ENCODE assay signal across 12 cellular contexts in the genomic region with DNA sequence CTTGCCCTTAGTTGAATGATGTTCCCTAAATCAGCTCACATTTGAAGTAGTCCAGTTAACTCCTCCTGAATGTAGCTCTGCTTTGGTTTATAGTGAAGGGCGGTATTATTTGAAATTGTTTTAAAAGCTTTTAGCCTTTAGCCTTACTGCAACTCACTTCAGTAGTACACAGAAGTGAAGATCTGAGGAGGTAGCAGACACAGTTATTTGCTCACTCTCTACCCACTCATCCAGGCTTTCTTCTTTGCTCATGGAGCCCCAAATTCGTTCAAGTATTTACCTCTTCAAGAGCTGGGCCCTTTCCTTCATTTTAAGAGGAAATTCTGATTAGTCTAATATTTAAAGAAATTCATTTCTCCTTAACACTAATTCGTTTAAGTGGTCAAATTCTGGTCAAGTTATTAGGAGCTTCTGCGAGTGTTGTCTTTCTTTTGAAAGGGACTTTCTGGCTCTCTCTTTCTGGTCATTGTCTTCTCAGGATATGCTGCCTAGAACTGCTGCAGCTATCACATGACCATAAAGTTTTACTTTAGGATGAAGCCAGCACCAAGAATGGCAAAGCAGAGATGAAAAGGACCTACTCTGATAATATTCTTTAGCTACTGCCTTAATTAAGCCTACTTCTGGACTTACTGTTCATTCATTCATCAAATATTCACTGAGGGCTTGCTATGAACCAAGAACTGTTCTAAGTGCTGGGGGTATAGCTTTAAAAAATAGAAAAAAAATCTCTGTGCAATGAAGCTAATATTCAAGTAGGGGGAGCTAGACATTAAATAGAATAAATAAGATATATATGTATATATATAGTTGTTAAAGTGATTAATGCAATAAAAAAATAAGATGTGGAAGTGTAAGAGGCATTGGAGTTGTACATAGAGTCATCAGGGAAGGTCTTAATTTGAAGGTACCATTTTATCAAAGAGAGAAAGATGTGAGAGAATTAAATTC.
DNase-seq lines count a peak whose midpoint lies in the region; ATAC-seq and TF ChIP-seq lines count a peak whose summit lies in the region.
"Had no signal": no experiment of that assay in that cellular context is flagged by ENCODE, and none has a peak within 500 bp of the region (broad histone marks: within the 10 kb centered on the region; RNA-seq: fewer than 3 reads in every experiment).

No MANE protein-coding gene starts in this region.

- no TSS peak for BruUV-seq in mammary epithelial cell (replicated peaks; lab: Mats Ljungman, UMichigan)

- no peaks in the 10 kb centered on the region for H3K79me2 ChIP-seq in mammary epithelial cell (ENCODE audit: insufficient read depth, low read length)

- in situ Hi-C loops in mammary epithelial cell (cut with MboI; ENCODE audit: low sequenced_read_pairs in 2 of 2), result no loop called here

- DNase-seq in activated CD4-positive, CD25-positive, alpha-beta regulatory T cell (lab: John Stamatoyannopoulos, UW), result no peak
- peak; percentile 6 to 18 for DNase-seq in Kasumi-1 (lab: John Stamatoyannopoulos, UW)
- DNase-seq in mammary epithelial cell, result no peak
- DNase-seq in renal cortical epithelial cell (ENCODE audit: low read depth), result peak; percentile 29
- no peak for DNase-seq in stimulated activated CD8-positive, alpha-beta memory T cell treated with anti-CD3 and anti-CD28 coated beads, Interleukin-4, amount 100 ng/mL, for 48 hours
- no peak for DNase-seq in cerebellar nuclear complex (lab: John Stamatoyannopoulos, UW)
- DNase-seq in NOMO-1 (lab: John Stamatoyannopoulos, UW; ENCODE audit: unreplicated experiment in 2 of 2), result no peak
- DNase-seq: NCI-H1417 treated with DMSO at 0.1 percent for 48 hours; stimulated activated CD4-positive, alpha-beta T cell treated with anti-CD3 and anti-CD28 coated beads, Interleukin-15, amount 100 ng/mL, for 24 hours had no signal

- WGBS in mammary epithelial cell (ENCODE audit: low coverage, missing lambda C conversion rate), result 74% methylated on average over 4 of the region's 4 CpGs

- H4K20me1 ChIP-seq in mammary epithelial cell (ENCODE audit: insufficient read depth, low read length), result no peaks in the 10 kb centered on the region
- H4K20me1 ChIP-seq: BLaER1 had no signal

- intact Hi-C loops in mammary epithelial cell (cut with micrococcal nuclease), result loop anchor here (1.0 to 5.0 kb wide), 3 partner anchors 80 to 237 kb away; no protein-coding TSS in a partner anchor

- TF ChIP-seq CTCF in mammary epithelial cell (conservative IDR thresholded peaks at IDR 0.05 in 1 of 2, IDR thresholded peaks at IDR 0.05 in 1 of 2; ENCODE audit: extremely low read depth in 1 of 2, insufficient read depth in 1 of 2, low read depth in 1 of 2, low read length in 2 of 2), result peak; percentile 37 to 46

- H3K9ac ChIP-seq in mammary epithelial cell (ENCODE audit: insufficient read depth, low read length), result no peak overlapping the region
- H3K9ac ChIP-seq: BLaER1 had no signal

- CTCF ChIA-PET in mammary epithelial cell (lab: Charles Lee; ENCODE audit: low non-redundant PET), result interaction anchor here (0.5 to 1.2 kb wide), 5 partner anchors 81 to 242 kb away, joined by 3 to 11 read pairs (median 6); no protein-coding TSS in a partner anchor

- H3K4me1 ChIP-seq in mammary epithelial cell (ENCODE audit: insufficient read depth, low read length), result no peaks in the 10 kb centered on the region

- dilution Hi-C loops in mammary epithelial cell (cut with HindIII; ENCODE audit: low sequenced_read_pairs), result no loop called here

- H3K4me2 ChIP-seq in mammary epithelial cell (ENCODE audit: insufficient read depth, low read depth, low read length), result no peak overlapping the region
- H3K4me2 ChIP-seq: BLaER1 had no signal

- H3K27me3 ChIP-seq in mammary epithelial cell (ENCODE audit: insufficient read depth, low read length), result no peaks in the 10 kb centered on the region
- H3K27me3 ChIP-seq: BLaER1 had no signal

- H3K27ac ChIP-seq in mammary epithelial cell (ENCODE audit: insufficient read depth, low read depth, low read length), result no peak overlapping the region
- H3K27ac ChIP-seq: BLaER1 had no signal

- H2AFZ ChIP-seq in mammary epithelial cell (ENCODE audit: low read depth, low read length), result no peak overlapping the region

- H3K9me3 ChIP-seq in mammary epithelial cell (replicated peaks; ENCODE audit: insufficient read depth, low read length), result no peaks in the 10 kb centered on the region
- H3K9me3 ChIP-seq: BLaER1 had no signal

- peak; percentile 17 to 38 for ATAC-seq in activated CD4-positive, CD25-positive, alpha-beta regulatory T cell treated with anti-CD3 and anti-CD28 coated beads, Interleukin-2, amount 50 U/mL, for 24 hours
- ATAC-seq: Right ventricle myocardium inferior had no signal

- H3K4me3 ChIP-seq in mammary epithelial cell (replicated peaks in 1 of 3; ENCODE audit: insufficient read depth in 1 of 3, low read depth in 2 of 3, low read length in 3 of 3), result no peak overlapping the region
- H3K4me3 ChIP-seq: BLaER1 had no signal

- H3K36me3 ChIP-seq in mammary epithelial cell (ENCODE audit: insufficient read depth, low read length), result no peaks in the 10 kb centered on the region
- H3K36me3 ChIP-seq: BLaER1 had no signal

Comparison
In these comparisons a context has a peak if more than half of its experiments do, and no peak if none do; other contexts are left out.
1. DNase-seq: peak in Kasumi-1 (2 of 2) and renal cortical epithelial cell (single experiment); none in activated CD4-positive, CD25-positive, alpha-beta regulatory T cell (0 of 4), mammary epithelial cell (single experiment), stimulated activated CD8-positive, alpha-beta memory T cell treated with anti-CD3 and anti-CD28 coated beads, Interleukin-4, amount 100 ng/mL, for 48 hours (single experiment), cerebellar nuclear complex (0 of 2) and NOMO-1 (0 of 2).